ENCODE assay signal across 8 cellular contexts in genomic region chrX:119573840-119574393, GRCh38. TPM values are rescaled to one million over a fixed set of nuclear protein-coding genes. Genes with fewer than 3 reads are reported as not detected.
DNase-seq lines count a peak whose midpoint lies in the region; ATAC-seq and TF ChIP-seq lines count a peak whose summit lies in the region.

No MANE protein-coding gene starts in this region.

- 1% methylated on average over 10 of the region's 30 CpGs; no CpG with 5 or more reads in 1 of the 2 experiments for WGBS in mesodermal cell (ENCODE audit: insufficient coverage in 2 of 2), 2 experiments

- H3K9me3 ChIP-seq in A673 (ENCODE audit: low read depth, low read length, poor library complexity, severe bottlenecking) (no peaks in the 10 kb centered on the region), endocrine pancreas (ENCODE audit: control insufficient read depth, low read length) (no peaks in the 10 kb centered on the region), mesodermal cell (ENCODE audit: control insufficient read depth, low read length) (no peaks in the 10 kb centered on the region), uterus (no peaks in the 10 kb centered on the region)

- H3K36me3 ChIP-seq in A673 (ENCODE audit: insufficient read depth, low read length, poor library complexity, severe bottlenecking), result peaks cover 6% of the 10 kb centered on the region
- H3K36me3 ChIP-seq in endocrine pancreas (ENCODE audit: control insufficient read depth, insufficient read depth, low read length), result no peaks in the 10 kb centered on the region
- peaks cover 9% of the 10 kb centered on the region for H3K36me3 ChIP-seq in mesodermal cell (ENCODE audit: control insufficient read depth, insufficient read depth, low read length)
- no peaks in the 10 kb centered on the region for H3K36me3 ChIP-seq in uterus

- peaks cover 5% of the 10 kb centered on the region for H3K4me1 ChIP-seq in A673 (ENCODE audit: insufficient read depth, low read length, poor library complexity, severe bottlenecking)
- H3K4me1 ChIP-seq in endocrine pancreas (ENCODE audit: control insufficient read depth, insufficient read depth, low read length), result peaks cover 4% of the 10 kb centered on the region
- H3K4me1 ChIP-seq in mesodermal cell (ENCODE audit: control insufficient read depth, insufficient read depth, low read length, poor library complexity, severe bottlenecking), result no peaks in the 10 kb centered on the region
- H3K4me1 ChIP-seq in uterus, result no peaks in the 10 kb centered on the region

- ATAC-seq in HG02981 (IDR thresholded peaks at IDR 0.05; ENCODE audit: unreplicated experiment), result peak; percentile 12

- in situ Hi-C loops in SK-MEL-5 (cut with HindIII; ENCODE audit: low pct_unique_long_range_greater_than_20kb, low sequenced_read_pairs), result no loop called here

- POLR2A ChIA-PET in A673 (lab: Charles Lee; ENCODE audit: low non-redundant PET), result interaction anchor here (0.6 kb wide), 1 partner anchor 94 kb away, joined by 3 read pairs; no protein-coding TSS in a partner anchor

- intact Hi-C loops in A673 (cut with micrococcal nuclease; ENCODE audit: unreplicated experiment), result no loop called here
- intact Hi-C loops in uterus (cut with DNase I; ENCODE audit: low total_unique reads), result no loop called here

- H3K27me3 ChIP-seq in A673 (replicated peaks; ENCODE audit: insufficient read depth, low read depth, low read length, poor library complexity) (no peaks in the 10 kb centered on the region), endocrine pancreas (ENCODE audit: control insufficient read depth, insufficient read depth, low read length) (no peaks in the 10 kb centered on the region), uterus (no peaks in the 10 kb centered on the region)

- peak overlapping the region; percentile 33 for H3K9ac ChIP-seq in endocrine pancreas (ENCODE audit: control insufficient read depth, insufficient read depth, low read length)

- DNase-seq in A673 (ENCODE audit: low spot score), result peak; percentile 24
- peak; percentile 30 for DNase-seq in GM12865 (ENCODE audit: low read depth)
- DNase-seq in SK-MEL-5 (ENCODE audit: low read depth, low spot score), result peak; percentile 66
- DNase-seq in uterus, result peak; percentile 22 to 32
- DNase-seq in GM19240 (ENCODE audit: insufficient read length, low spot score), result no peak

- CTCF ChIA-PET in A673 (lab: Charles Lee), result interaction anchor here (0.5 to 0.6 kb wide), 3 partner anchors 20 to 201 kb away, joined by 3 to 6 read pairs (median 3); no protein-coding TSS in a partner anchor

- no TSS peak for BruUV-seq in A673 (replicated peaks; lab: Mats Ljungman, UMichigan)

- TF ChIP-seq CTCF in A673 (conservative IDR thresholded peaks at IDR 0.05; ENCODE audit: low read depth, low read length) (no peak), GM12865 (IDR thresholded peaks at IDR 0.05; ENCODE audit: insufficient read depth, low read depth, low read length, missing control alignments) (no peak), uterus (IDR thresholded peaks at IDR 0.05) (no peak)

- TF ChIP-seq POLR2A in uterus (IDR thresholded peaks at IDR 0.05), result no peak

- H3K4me3 ChIP-seq in A673 (ENCODE audit: low read depth, low read length, poor library complexity, severe bottlenecking) (peak overlapping the region; percentile 90), GM12865 (ENCODE audit: low read depth, low read length) (peak overlapping the region; percentile 74), endocrine pancreas (ENCODE audit: control insufficient read depth, insufficient read depth, low read length) (peak overlapping the region; percentile 79), mesodermal cell (ENCODE audit: extremely low read depth, insufficient read depth, low read length, poor library complexity, severe bottlenecking) (peak overlapping the region; percentile 63), uterus (peak overlapping the region; percentile 43 to 55)

- peak overlapping the region; percentile 91 for H3K27ac ChIP-seq in A673 (ENCODE audit: low read depth, low read length, poor library complexity, severe bottlenecking)
- peak overlapping the region; percentile 75 for H3K27ac ChIP-seq in mesodermal cell (ENCODE audit: low read depth, low read length, severe bottlenecking)
- H3K27ac ChIP-seq in uterus, result peak overlapping the region; percentile 91 to 93

RNA-seq across cellular contexts. Expression of gene UBE2A, which starts 0.4 kb away (rescaled TPM):
- total RNA-seq in A673 (2021), result 76.5 and 85.3 TPM in 2 replicates
- 22.2 and 23.2 TPM in 2 replicates for total RNA-seq in SK-MEL-5 (2014; rRNA removed; shearing (Covaris generic))
- polyA plus RNA-seq in SK-MEL-5 (2015; cell fraction: cytosol; rRNA removed), result 53.1 and 62.4 TPM in 2 replicates
- polyA plus RNA-seq in SK-MEL-5 (2015; cell fraction: nucleus; rRNA removed), result 72.4 and 72.5 TPM in 2 replicates
- 62.9 TPM for polyA plus RNA-seq in mesodermal cell (2013, experiment 1 of 2)
- 66.2 TPM for polyA plus RNA-seq in mesodermal cell (2013, experiment 2 of 2)
- 10 to 100 TPM; 32.0 to 47.0 (median 39.6) TPM for total RNA-seq in uterus

RNA-seq across cellular contexts. Expression of gene STEEP1, which starts 8.7 kb away (rescaled TPM):
- 38.4 and 39.2 TPM in 2 replicates for total RNA-seq in A673 (2021)
- total RNA-seq in SK-MEL-5 (2014; rRNA removed; shearing (Covaris generic)), result 53.5 and 64.5 TPM in 2 replicates
- 34.3 and 39.0 TPM in 2 replicates for polyA plus RNA-seq in SK-MEL-5 (2015; cell fraction: cytosol; rRNA removed)
- 15.3 and 16.2 TPM in 2 replicates for polyA plus RNA-seq in SK-MEL-5 (2015; cell fraction: nucleus; rRNA removed)
- 15.2 TPM for polyA plus RNA-seq in mesodermal cell (2013, experiment 1 of 2)
- 15.0 TPM for polyA plus RNA-seq in mesodermal cell (2013, experiment 2 of 2)
- total RNA-seq in uterus, result 10 to 100 TPM in 2 of 4 donors, 1 to 10 TPM in 2; 1.2 to 47.0 (median 11.5) TPM

RNA-seq across cellular contexts. Expression of gene NKRF, which starts 32.3 kb away (rescaled TPM):
- total RNA-seq in A673 (2021) (18.8 and 22.1 TPM in 2 replicates), uterus (10 to 100 TPM in 1 of 4 donors, 1 to 10 TPM in 2, under 1 TPM in 1; 0.29 to 10.5 (median 6.0) TPM)
- 8.4 and 9.8 TPM in 2 replicates for total RNA-seq in SK-MEL-5 (2014; rRNA removed; shearing (Covaris generic))
- polyA plus RNA-seq in SK-MEL-5 (2015; cell fraction: cytosol; rRNA removed), result 12.6 and 17.1 TPM in 2 replicates
- polyA plus RNA-seq in SK-MEL-5 (2015; cell fraction: nucleus; rRNA removed), result 13.6 and 17.8 TPM in 2 replicates
- polyA plus RNA-seq in mesodermal cell (2013, experiment 1 of 2), result 11.2 TPM
- 12.0 TPM for polyA plus RNA-seq in mesodermal cell (2013, experiment 2 of 2)
